29 cellular contexts compared by ENCODE assay signal in the genomic region with DNA sequence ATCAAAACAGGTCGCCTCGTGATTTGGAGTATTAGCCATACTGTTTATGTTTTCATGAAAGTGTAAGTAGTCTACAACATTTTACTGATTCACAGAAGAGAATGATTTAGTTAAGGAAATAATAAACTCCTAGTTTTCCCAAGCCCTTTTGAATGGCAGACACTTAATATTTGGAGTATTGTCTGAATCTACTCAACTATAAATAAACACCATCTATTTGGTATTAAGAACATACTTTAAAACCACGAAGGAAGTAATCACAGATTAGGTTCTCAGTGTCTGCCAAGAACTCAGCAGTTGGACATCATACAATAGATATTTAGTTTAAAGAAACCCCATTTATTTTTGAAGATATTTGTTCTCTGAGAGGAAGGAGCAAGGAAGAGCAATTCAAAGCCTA.
A peak's percentile ranks its signal among the peaks of the same experiment; 100 is the strongest.
DNase-seq lines count a peak whose midpoint lies in the region; TF ChIP-seq lines count a peak whose summit lies in the region.
"Had no signal": no experiment of that assay in that cellular context is flagged by ENCODE, and none has a peak within 500 bp of the region (broad histone marks: within the 10 kb centered on the region; RNA-seq: fewer than 3 reads in every experiment).

No MANE protein-coding gene starts in this region.

- intact Hi-C loops in colonic mucosa (cut with DNase I), result no loop called here

- H3K9me3 ChIP-seq in colonic mucosa, result no peaks in the 10 kb centered on the region
- H3K9me3 ChIP-seq: adrenal gland; BLaER1 treated with 17β-estradiol and CSF1 and Interleukin-3, amounts not matched to agents 10 nM and 100 nM; neutrophil; tibial artery had no signal

- H3K36me3 ChIP-seq in colonic mucosa, result no peaks in the 10 kb centered on the region
- H3K36me3 ChIP-seq: adrenal gland; BLaER1 treated with 17β-estradiol and CSF1 and Interleukin-3, amounts not matched to agents 10 nM and 100 nM; cardiac muscle cell; neutrophil; tibial artery had no signal

- no peaks in the 10 kb centered on the region for H3K27me3 ChIP-seq in colonic mucosa
- H3K27me3 ChIP-seq: adrenal gland; BLaER1 treated with 17β-estradiol and CSF1 and Interleukin-3, amounts not matched to agents 10 nM and 100 nM; cardiac muscle cell; neutrophil; tibial artery had no signal

- H3K27me3 Mint-ChIP-seq in HFFc6 (ENCODE audit: insufficient read depth), result peaks cover 4% of the 10 kb centered on the region; the same call in 1 of the 2 replicates
- H3K27me3 Mint-ChIP-seq: activated CD8-positive, alpha-beta T cell treated with anti-CD3 and anti-CD28 coated beads for 36 hours; memory B cell had no signal

- no peak for DNase-seq in HFFc6
- DNase-seq in astrocyte of the cerebellum (ENCODE audit: low read depth), result peak; percentile 44
- peak; percentile 64 for DNase-seq in fibroblast of the aortic adventitia (ENCODE audit: low read depth)
- peak; percentile 75 for DNase-seq in retinal pigment epithelial cell (ENCODE audit: low read depth)
- DNase-seq in ecto neural progenitor cell (ENCODE audit: low spot score), result no peak
- no peak for DNase-seq in colonic mucosa
- DNase-seq in DMS 273 treated with DMSO at 0.1 percent for 48 hours (lab: John Stamatoyannopoulos, UW), result no peak
- DNase-seq: activated CD8-positive, alpha-beta memory T cell treated with anti-CD3 and anti-CD28 coated beads, Interleukin-2, amount 50 U/mL, for 48 hours; activated CD8-positive, alpha-beta T cell treated with anti-CD3 and anti-CD28 coated beads for 36 hours; activated naive CD4-positive, alpha-beta T cell treated with Interleukin-2 at 50 U/mL for 16 hours; adrenal gland; effector memory CD4-positive, alpha-beta T cell; Karpas-422; NCI-H1417; NCI-H2081; NCI-H2227 treated with DMSO at 0.1 percent for 48 hours; NCI-H526 treated with DMSO at 0.1 percent for 48 hours; NK-92 treated with Interleukin-12 subunit alpha and Interleukin-12 subunit beta, amount 100 ng/mL, for 24 hours; SHP77; stimulated activated CD4-positive, alpha-beta T cell treated with anti-CD3 and anti-CD28 coated beads, Interleukin-4, amount 100 ng/mL, for 24 hours; SW 1271; tibial artery had no signal

- in situ Hi-C loops in astrocyte of the cerebellum (cut with HindIII; ENCODE audit: low sequenced_read_pairs), result no loop called here

- no peak overlapping the region for H3K27ac ChIP-seq in colonic mucosa
- H3K27ac ChIP-seq: adrenal gland; BLaER1 treated with 17β-estradiol and CSF1 and Interleukin-3, amounts not matched to agents 10 nM and 100 nM; cardiac muscle cell; coronary artery; epithelial cell of prostate; neutrophil; tibial artery had no signal

- peaks cover 11% of the 10 kb centered on the region for H3K4me1 Mint-ChIP-seq in HFFc6 (ENCODE audit: low read depth)
- H3K4me1 Mint-ChIP-seq: memory B cell had no signal

- H3K27ac Mint-ChIP-seq in HFFc6, result no peak overlapping the region
- H3K27ac Mint-ChIP-seq: activated CD8-positive, alpha-beta T cell treated with anti-CD3 and anti-CD28 coated beads for 36 hours; activated T-helper 1 cell treated with anti-CD3 and anti-CD28 coated beads, Interleukin-12 subunit alpha, Interleukin-12 subunit beta, Interleukin-2, Interleukin-4 antibody, amounts not matched to agents 30 ng/mL and 10 ng/mL and 1 ng/mL, durations not matched to agents 14 hours and 24 hours and 36 hours; memory B cell had no signal

- H3K9me3 Mint-ChIP-seq in HFFc6, result no peaks in the 10 kb centered on the region
- H3K9me3 Mint-ChIP-seq: activated CD8-positive, alpha-beta T cell treated with anti-CD3 and anti-CD28 coated beads for 36 hours; activated T-helper 1 cell treated with anti-CD3 and anti-CD28 coated beads, Interleukin-12 subunit alpha, Interleukin-12 subunit beta, Interleukin-2, Interleukin-4 antibody, amounts not matched to agents 30 ng/mL and 10 ng/mL and 1 ng/mL, durations not matched to agents 14 hours and 24 hours and 36 hours; memory B cell had no signal

- H3K4me1 ChIP-seq in colonic mucosa, result no peaks in the 10 kb centered on the region
- H3K4me1 ChIP-seq: adrenal gland had no signal

- H3K9ac ChIP-seq in colonic mucosa (ENCODE audit: low read depth in 2 of 2, low read length in 2 of 2), result no peak overlapping the region
- H3K9ac ChIP-seq: BLaER1 treated with 17β-estradiol and CSF1 and Interleukin-3, amounts not matched to agents 10 nM and 100 nM had no signal

- H3K36me3 Mint-ChIP-seq in HFFc6 (ENCODE audit: low read depth), result no peaks in the 10 kb centered on the region
- H3K36me3 Mint-ChIP-seq: memory B cell had no signal

- peak overlapping the region; percentile 9; the same call in 1 of the 2 replicates for H3K4me3 Mint-ChIP-seq in HFFc6
- H3K4me3 Mint-ChIP-seq: activated CD8-positive, alpha-beta T cell treated with anti-CD3 and anti-CD28 coated beads for 36 hours; activated T-helper 1 cell treated with anti-CD3 and anti-CD28 coated beads, Interleukin-12 subunit alpha, Interleukin-12 subunit beta, Interleukin-2, Interleukin-4 antibody, amounts not matched to agents 30 ng/mL and 10 ng/mL and 1 ng/mL, durations not matched to agents 14 hours and 24 hours and 36 hours; memory B cell had no signal

- H3K4me3 ChIP-seq in astrocyte of the cerebellum (ENCODE audit: low read depth, low read length) (no peak overlapping the region), fibroblast of the aortic adventitia (ENCODE audit: low read depth, low read length) (no peak overlapping the region), retinal pigment epithelial cell (ENCODE audit: low read length) (no peak overlapping the region), colonic mucosa (no peak overlapping the region)
- H3K4me3 ChIP-seq: adrenal gland; BLaER1 treated with 17β-estradiol and CSF1 and Interleukin-3, amounts not matched to agents 10 nM and 100 nM; cardiac muscle cell; coronary artery; tibial artery had no signal

- TF ChIP-seq CTCF in HFFc6 (IDR thresholded peaks at IDR 0.05) (no peak), astrocyte of the cerebellum (IDR thresholded peaks at IDR 0.05; ENCODE audit: low read depth, low read length, missing control alignments) (no peak), fibroblast of the aortic adventitia (IDR thresholded peaks at IDR 0.05; ENCODE audit: insufficient read depth, low read length) (no peak), retinal pigment epithelial cell (conservative IDR thresholded peaks at IDR 0.05; ENCODE audit: low read depth, low read length) (no peak), colonic mucosa (IDR thresholded peaks at IDR 0.05) (no peak)

Comparison
In these comparisons a context has a peak if more than half of its experiments do, and no peak if none do; other contexts are left out.
1. DNase-seq: peak in astrocyte of the cerebellum (single experiment), fibroblast of the aortic adventitia (single experiment) and retinal pigment epithelial cell (single experiment); none in HFFc6 (single experiment), ecto neural progenitor cell (single experiment), colonic mucosa (single experiment) and DMS 273 treated with DMSO at 0.1 percent for 48 hours (single experiment).